Comparison of ENCODE assay signal across 8 cellular contexts in the genomic region with DNA sequence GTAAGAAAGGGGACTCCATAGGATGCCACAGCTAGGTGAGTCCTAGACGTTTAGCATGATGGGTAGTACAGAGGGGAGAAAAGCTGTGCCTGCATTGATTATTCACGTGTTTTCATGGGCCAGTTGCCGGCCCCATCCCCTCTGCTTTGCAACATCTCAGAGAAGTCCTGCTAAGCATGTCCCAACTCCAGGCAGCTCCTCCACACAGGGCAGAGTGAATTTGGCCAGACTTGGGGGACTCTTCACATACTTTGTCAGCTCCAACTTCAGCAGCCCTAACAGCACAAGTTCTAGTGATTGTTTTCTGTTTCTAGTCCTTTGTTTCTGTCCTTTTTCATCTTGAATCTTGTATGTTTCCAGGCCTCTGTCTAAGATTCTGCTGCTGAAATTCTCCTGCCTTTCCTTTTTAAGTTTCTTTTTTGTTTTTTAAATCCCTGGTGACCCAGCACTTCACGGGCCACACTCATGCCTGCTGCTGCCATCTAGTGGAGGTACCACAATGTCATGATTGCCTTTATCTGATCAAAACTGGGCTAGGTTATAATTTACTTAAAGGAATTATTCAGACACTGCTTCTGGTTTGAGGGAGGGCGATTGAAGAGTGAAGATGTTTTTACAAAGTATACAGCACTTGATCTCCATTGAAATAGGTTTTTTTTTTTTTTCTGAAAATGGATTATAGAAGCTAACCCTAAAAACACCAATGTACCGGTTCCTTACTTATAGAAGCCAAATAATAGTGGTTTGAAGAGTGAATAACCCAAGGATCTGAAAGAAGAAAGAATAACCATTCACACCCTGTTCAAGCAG.
DNase-seq lines count a peak whose midpoint lies in the region; ATAC-seq and TF ChIP-seq lines count a peak whose summit lies in the region.

No MANE protein-coding gene starts in this region.

- no peak overlapping the region for H2AFZ ChIP-seq in PC-9

- CTCF ChIA-PET in PC-9 (lab: Charles Lee) = interaction anchor here (1.1 kb wide), 1 partner anchor 55 kb away, joined by 3 read pairs; no protein-coding TSS in a partner anchor

- H3K36me3 ChIP-seq in BE2C = no peaks in the 10 kb centered on the region
- no peaks in the 10 kb centered on the region for H3K36me3 ChIP-seq in PC-9 (ENCODE audit: low read depth)

- H3K27ac ChIP-seq in PC-9 = no peak overlapping the region

- H3K9me3 ChIP-seq in BE2C (no peaks in the 10 kb centered on the region), PC-9 (ENCODE audit: insufficient read depth, low read depth) (no peaks in the 10 kb centered on the region)

- H3K9me3 Mint-ChIP-seq in central memory CD8-positive, alpha-beta T cell = no peaks in the 10 kb centered on the region
- no peaks in the 10 kb centered on the region for H3K9me3 Mint-ChIP-seq in activated T-helper 2 cell treated with anti-CD3 and anti-CD28 coated beads, Interferon-gamma antibody, Interleukin-2, Interleukin-4, amounts not matched to agents 10 μg/mL and 5 μg/mL and 100 μg/mL, durations not matched to agents 14 hours and 24 hours and 36 hours

- no peak overlapping the region for H3K27ac Mint-ChIP-seq in central memory CD8-positive, alpha-beta T cell (ENCODE audit: low read depth)
- H3K27ac Mint-ChIP-seq in activated T-helper 2 cell treated with anti-CD3 and anti-CD28 coated beads, Interferon-gamma antibody, Interleukin-2, Interleukin-4, amounts not matched to agents 10 μg/mL and 5 μg/mL and 100 μg/mL, durations not matched to agents 14 hours and 24 hours and 36 hours = no peak overlapping the region

- peak; percentile 60 for TF ChIP-seq CTCF in BE2C (IDR thresholded peaks at IDR 0.05; ENCODE audit: low read depth, low read length)
- peak; percentile 81 for TF ChIP-seq CTCF in PC-9 (conservative IDR thresholded peaks at IDR 0.05)

- no peak overlapping the region for H3K4me3 Mint-ChIP-seq in central memory CD8-positive, alpha-beta T cell
- H3K4me3 Mint-ChIP-seq in activated T-helper 2 cell treated with anti-CD3 and anti-CD28 coated beads, Interferon-gamma antibody, Interleukin-2, Interleukin-4, amounts not matched to agents 10 μg/mL and 5 μg/mL and 100 μg/mL, durations not matched to agents 14 hours and 24 hours and 36 hours (ENCODE audit: low read depth) = no peak overlapping the region

- no peaks in the 10 kb centered on the region for H3K36me3 Mint-ChIP-seq in central memory CD8-positive, alpha-beta T cell (ENCODE audit: insufficient read depth)
- H3K36me3 Mint-ChIP-seq in activated T-helper 2 cell treated with anti-CD3 and anti-CD28 coated beads, Interferon-gamma antibody, Interleukin-2, Interleukin-4, amounts not matched to agents 10 μg/mL and 5 μg/mL and 100 μg/mL, durations not matched to agents 14 hours and 24 hours and 36 hours (ENCODE audit: low read depth) = no peaks in the 10 kb centered on the region

- H4K20me1 ChIP-seq in PC-9 (ENCODE audit: insufficient read depth) = no peaks in the 10 kb centered on the region

- H3K4me1 ChIP-seq in BE2C (no peaks in the 10 kb centered on the region), PC-9 (replicated peaks; ENCODE audit: insufficient read depth) (no peaks in the 10 kb centered on the region)

- no peaks in the 10 kb centered on the region for H3K9me2 ChIP-seq in PC-9 (ENCODE audit: insufficient read depth)

- BruUV-seq in PC-9 (replicated peaks; lab: Mats Ljungman, UMichigan) = no TSS peak

- ATAC-seq in GM18502 (IDR thresholded peaks at IDR 0.05; ENCODE audit: poor library complexity, unreplicated experiment) (peak; percentile 83), HG02973 (IDR thresholded peaks at IDR 0.05; ENCODE audit: unreplicated experiment) (peak; percentile 85), left colon (peak; percentile 87)
- peak; percentile 52 for ATAC-seq in central memory CD8-positive, alpha-beta T cell (replicated peaks; ENCODE audit: extremely low read depth, poor library complexity, severe bottlenecking)
- no peak for ATAC-seq in stimulated activated naive CD8-positive, alpha-beta T cell treated with anti-CD3 and anti-CD28 coated beads, Interleukin-15, Interleukin-2, amounts not matched to agents 100 U/mL and 50 U/mL, for 24 hours

- intact Hi-C loops in PC-9 (cut with micrococcal nuclease; ENCODE audit: unreplicated experiment) (loop anchor here (1.0 to 5.0 kb wide), 2 partner anchors 17 to 360 kb away; no protein-coding TSS in a partner anchor), left colon (cut with DNase I, micrococcal nuclease) (loop anchor here in 1 of 2 donors (5.0 kb wide), 1 partner anchor 355 kb away; no protein-coding TSS in a partner anchor)
- intact Hi-C loops in activated T-helper 2 cell treated with anti-CD3 and anti-CD28 coated beads, Interferon-gamma antibody, Interleukin-2, Interleukin-4, amounts not matched to agents 10 μg/mL and 5 μg/mL and 100 μg/mL, durations not matched to agents 14 hours and 24 hours and 36 hours (cut with micrococcal nuclease) = no loop called here

- DNase-seq in BE2C = peak; percentile 43
- DNase-seq in PC-9 = peak in 1 of 2 experiments; percentile 26
- peak in 1 of 2 donors; percentile 11 for DNase-seq in central memory CD8-positive, alpha-beta T cell (ENCODE audit: low spot score in 2 of 2)
- DNase-seq in left colon = peak; percentile 36 to 69
- DNase-seq in stimulated activated naive CD8-positive, alpha-beta T cell treated with anti-CD3 and anti-CD28 coated beads, Interleukin-15, Interleukin-2, amounts not matched to agents 100 U/mL and 50 U/mL, for 24 hours = peak; percentile 25
- DNase-seq in activated T-helper 2 cell treated with anti-CD3 and anti-CD28 coated beads, Interferon-gamma antibody, Interleukin-2, Interleukin-4, amounts not matched to agents 10 μg/mL and 5 μg/mL and 100 μg/mL, durations not matched to agents 14 hours and 24 hours and 36 hours (ENCODE audit: low spot score) = no peak

- no peaks in the 10 kb centered on the region for H3K79me2 ChIP-seq in PC-9 (ENCODE audit: low read depth)

- no peaks in the 10 kb centered on the region for H3F3A ChIP-seq in PC-9 (ENCODE audit: insufficient read depth, low read depth)

- POLR2A ChIA-PET in PC-9 (lab: Charles Lee; ENCODE audit: unreplicated experiment) = no interaction called here

- H3K4me3 ChIP-seq in BE2C (ENCODE audit: low read depth, low read length) (no peak overlapping the region), PC-9 (no peak overlapping the region)

- no peak overlapping the region for H3K4me2 ChIP-seq in PC-9

- H3K27me3 Mint-ChIP-seq in central memory CD8-positive, alpha-beta T cell = peaks cover 24% of the 10 kb centered on the region
- H3K27me3 Mint-ChIP-seq in activated T-helper 2 cell treated with anti-CD3 and anti-CD28 coated beads, Interferon-gamma antibody, Interleukin-2, Interleukin-4, amounts not matched to agents 10 μg/mL and 5 μg/mL and 100 μg/mL, durations not matched to agents 14 hours and 24 hours and 36 hours (ENCODE audit: low read depth) = no peaks in the 10 kb centered on the region

- H3K4me1 Mint-ChIP-seq in central memory CD8-positive, alpha-beta T cell = peaks cover 6% of the 10 kb centered on the region
- no peaks in the 10 kb centered on the region for H3K4me1 Mint-ChIP-seq in activated T-helper 2 cell treated with anti-CD3 and anti-CD28 coated beads, Interferon-gamma antibody, Interleukin-2, Interleukin-4, amounts not matched to agents 10 μg/mL and 5 μg/mL and 100 μg/mL, durations not matched to agents 14 hours and 24 hours and 36 hours (ENCODE audit: low read depth)

- H3K27me3 ChIP-seq in BE2C = no peaks in the 10 kb centered on the region
- no peaks in the 10 kb centered on the region for H3K27me3 ChIP-seq in PC-9 (ENCODE audit: insufficient read depth, low read depth)
